1 cellular context compared by ENCODE assay signal in the genomic region with DNA sequence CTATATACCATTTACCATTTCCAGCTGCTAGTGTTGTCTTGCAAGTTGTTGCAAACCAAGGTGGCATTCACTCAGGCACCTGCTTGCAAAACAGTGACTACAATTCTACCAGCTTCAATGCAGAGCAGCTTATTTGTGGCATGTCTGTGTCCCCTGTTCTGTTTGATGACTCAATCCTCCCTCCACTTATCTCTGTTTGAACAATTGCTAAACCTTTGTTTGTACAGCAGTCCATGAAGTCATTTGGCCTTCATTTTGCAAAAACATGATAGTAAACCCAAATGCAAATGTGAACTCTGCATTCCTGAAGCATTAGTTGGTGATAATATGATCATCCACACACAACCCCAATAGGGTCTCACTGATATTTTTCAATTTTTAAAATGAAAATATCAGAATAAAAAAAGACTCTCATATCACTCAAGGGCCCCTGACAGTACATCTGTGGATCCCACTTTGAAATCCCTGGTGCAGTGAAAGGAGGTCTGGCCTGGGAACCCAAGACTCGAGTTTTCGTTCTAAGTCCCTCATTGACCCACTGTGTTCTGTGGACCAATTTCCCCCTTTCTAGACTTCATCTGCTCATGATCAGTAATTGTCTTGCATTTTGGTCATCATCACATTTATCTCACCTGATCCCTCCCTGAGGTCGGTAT.
A peak's percentile ranks its signal among the peaks of the same experiment; 100 is the strongest.
TF ChIP-seq lines count a peak whose summit lies in the region.

No MANE protein-coding gene starts in this region.

TF ChIP-seq in HEK293, 187 proteins besides CTCF, POLR2A, EP300 and RAD21 (continued from another document):
- TF ChIP-seq, protein P1, sequence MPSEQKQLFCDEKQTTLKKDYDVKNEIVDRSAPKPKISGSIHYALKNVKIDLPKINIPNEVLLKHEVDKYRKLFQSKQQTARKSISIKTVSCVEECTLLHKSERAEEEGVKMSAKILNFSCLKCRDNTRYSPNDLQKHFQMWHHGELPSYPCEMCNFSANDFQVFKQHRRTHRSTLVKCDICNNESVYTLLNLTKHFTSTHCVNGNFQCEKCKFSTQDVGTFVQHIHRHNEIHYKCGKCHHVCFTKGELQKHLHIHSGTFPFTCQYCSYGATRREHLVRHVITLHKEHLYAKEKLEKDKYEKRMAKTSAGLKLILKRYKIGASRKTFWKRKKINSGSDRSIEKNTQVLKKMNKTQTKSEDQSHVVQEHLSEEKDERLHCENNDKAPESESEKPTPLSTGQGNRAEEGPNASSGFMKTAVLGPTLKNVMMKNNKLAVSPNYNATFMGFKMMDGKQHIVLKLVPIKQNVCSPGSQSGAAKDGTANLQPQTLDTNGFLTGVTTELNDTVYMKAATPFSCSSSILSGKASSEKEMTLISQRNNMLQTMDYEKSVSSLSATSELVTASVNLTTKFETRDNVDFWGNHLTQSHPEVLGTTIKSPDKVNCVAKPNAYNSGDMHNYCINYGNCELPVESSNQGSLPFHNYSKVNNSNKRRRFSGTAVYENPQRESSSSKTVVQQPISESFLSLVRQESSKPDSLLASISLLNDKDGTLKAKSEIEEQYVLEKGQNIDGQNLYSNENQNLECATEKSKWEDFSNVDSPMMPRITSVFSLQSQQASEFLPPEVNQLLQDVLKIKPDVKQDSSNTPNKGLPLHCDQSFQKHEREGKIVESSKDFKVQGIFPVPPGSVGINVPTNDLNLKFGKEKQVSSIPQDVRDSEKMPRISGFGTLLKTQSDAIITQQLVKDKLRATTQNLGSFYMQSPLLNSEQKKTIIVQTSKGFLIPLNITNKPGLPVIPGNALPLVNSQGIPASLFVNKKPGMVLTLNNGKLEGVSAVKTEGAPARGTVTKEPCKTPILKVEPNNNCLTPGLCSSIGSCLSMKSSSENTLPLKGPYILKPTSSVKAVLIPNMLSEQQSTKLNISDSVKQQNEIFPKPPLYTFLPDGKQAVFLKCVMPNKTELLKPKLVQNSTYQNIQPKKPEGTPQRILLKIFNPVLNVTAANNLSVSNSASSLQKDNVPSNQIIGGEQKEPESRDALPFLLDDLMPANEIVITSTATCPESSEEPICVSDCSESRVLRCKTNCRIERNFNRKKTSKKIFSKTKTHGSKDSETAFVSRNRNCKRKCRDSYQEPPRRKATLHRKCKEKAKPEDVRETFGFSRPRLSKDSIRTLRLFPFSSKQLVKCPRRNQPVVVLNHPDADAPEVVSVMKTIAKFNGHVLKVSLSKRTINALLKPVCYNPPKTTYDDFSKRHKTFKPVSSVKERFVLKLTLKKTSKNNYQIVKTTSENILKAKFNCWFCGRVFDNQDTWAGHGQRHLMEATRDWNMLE (tag by site-specific recombination; conservative IDR thresholded peaks at IDR 0.05; ENCODE audit: low read depth) = peak; percentile 46; the same call in 1 of the 2 replicates
- TF ChIP-seq, protein P2, sequence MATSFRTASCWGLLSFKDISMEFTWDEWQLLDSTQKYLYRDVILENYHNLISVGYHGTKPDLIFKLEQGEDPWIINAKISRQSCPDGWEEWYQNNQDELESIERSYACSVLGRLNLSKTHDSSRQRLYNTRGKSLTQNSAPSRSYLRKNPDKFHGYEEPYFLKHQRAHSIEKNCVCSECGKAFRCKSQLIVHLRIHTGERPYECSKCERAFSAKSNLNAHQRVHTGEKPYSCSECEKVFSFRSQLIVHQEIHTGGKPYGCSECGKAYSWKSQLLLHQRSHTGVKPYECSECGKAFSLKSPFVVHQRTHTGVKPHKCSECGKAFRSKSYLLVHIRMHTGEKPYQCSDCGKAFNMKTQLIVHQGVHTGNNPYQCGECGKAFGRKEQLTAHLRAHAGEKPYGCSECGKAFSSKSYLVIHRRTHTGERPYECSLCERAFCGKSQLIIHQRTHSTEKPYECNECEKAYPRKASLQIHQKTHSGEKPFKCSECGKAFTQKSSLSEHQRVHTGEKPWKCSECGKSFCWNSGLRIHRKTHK (tag by site-specific recombination; IDR thresholded peaks at IDR 0.05) = no peak
- TF ChIP-seq ZSCAN23 (tag by site-specific recombination; IDR thresholded peaks at IDR 0.05) (peak; percentile 83), ZBTB17 (tag by site-specific recombination; IDR thresholded peaks at IDR 0.05) (peak; percentile 23; the same call in 1 of the 2 replicates), ZNF416 (tag by site-specific recombination; IDR thresholded peaks at IDR 0.05) (no peak), ZNF175 (tag by site-specific recombination; IDR thresholded peaks at IDR 0.05) (no peak), ZNF366 (tag by site-specific recombination; conservative IDR thresholded peaks at IDR 0.05) (peak; percentile 81), ZNF335 (tag by site-specific recombination; conservative IDR thresholded peaks at IDR 0.05) (peak; percentile 63), WT1 (tag by site-specific recombination; IDR thresholded peaks at IDR 0.05) (peak; percentile 87), SP7 (tag by site-specific recombination; IDR thresholded peaks at IDR 0.05) (peak; percentile 83), ZNF654 (tag by site-specific recombination; IDR thresholded peaks at IDR 0.05; ENCODE audit: low read depth) (no peak), ZFP41 (tag by site-specific recombination; IDR thresholded peaks at IDR 0.05; ENCODE audit: borderline replicate concordance) (no peak), SP2 (tag by site-specific recombination; IDR thresholded peaks at IDR 0.05) (no peak), ZNF10 (tag by site-specific recombination; IDR thresholded peaks at IDR 0.05) (0 out of 2 replicates have a peak, but pooled peaks have one; percentile 26), FEZF1 (tag by site-specific recombination; IDR thresholded peaks at IDR 0.05) (peak; percentile 35), GLIS2 (tag by site-specific recombination; IDR thresholded peaks at IDR 0.05) (0 out of 2 replicates have a peak, but pooled peaks have one; percentile 12), ZNF184 (tag by site-specific recombination; IDR thresholded peaks at IDR 0.05) (peak; percentile 86; the same call in 1 of the 2 replicates)
- TF ChIP-seq, protein P3, sequence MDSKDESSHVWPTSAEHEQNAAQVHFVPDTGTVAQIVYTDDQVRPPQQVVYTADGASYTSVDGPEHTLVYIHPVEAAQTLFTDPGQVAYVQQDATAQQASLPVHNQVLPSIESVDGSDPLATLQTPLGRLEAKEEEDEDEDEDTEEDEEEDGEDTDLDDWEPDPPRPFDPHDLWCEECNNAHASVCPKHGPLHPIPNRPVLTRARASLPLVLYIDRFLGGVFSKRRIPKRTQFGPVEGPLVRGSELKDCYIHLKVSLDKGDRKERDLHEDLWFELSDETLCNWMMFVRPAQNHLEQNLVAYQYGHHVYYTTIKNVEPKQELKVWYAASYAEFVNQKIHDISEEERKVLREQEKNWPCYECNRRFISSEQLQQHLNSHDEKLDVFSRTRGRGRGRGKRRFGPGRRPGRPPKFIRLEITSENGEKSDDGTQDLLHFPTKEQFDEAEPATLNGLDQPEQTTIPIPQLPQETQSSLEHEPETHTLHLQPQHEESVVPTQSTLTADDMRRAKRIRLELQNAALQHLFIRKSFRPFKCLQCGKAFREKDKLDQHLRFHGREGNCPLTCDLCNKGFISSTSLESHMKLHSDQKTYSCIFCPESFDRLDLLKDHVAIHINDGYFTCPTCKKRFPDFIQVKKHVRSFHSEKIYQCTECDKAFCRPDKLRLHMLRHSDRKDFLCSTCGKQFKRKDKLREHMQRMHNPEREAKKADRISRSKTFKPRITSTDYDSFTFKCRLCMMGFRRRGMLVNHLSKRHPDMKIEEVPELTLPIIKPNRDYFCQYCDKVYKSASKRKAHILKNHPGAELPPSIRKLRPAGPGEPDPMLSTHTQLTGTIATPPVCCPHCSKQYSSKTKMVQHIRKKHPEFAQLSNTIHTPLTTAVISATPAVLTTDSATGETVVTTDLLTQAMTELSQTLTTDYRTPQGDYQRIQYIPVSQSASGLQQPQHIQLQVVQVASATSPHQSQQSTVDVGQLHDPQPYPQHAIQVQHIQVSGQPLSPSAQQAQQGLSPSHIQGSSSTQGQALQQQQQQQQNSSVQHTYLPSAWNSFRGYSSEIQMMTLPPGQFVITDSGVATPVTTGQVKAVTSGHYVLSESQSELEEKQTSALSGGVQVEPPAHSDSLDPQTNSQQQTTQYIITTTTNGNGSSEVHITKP (tag by site-specific recombination; IDR thresholded peaks at IDR 0.05) = peak; percentile 74
- TF ChIP-seq, protein P4, sequence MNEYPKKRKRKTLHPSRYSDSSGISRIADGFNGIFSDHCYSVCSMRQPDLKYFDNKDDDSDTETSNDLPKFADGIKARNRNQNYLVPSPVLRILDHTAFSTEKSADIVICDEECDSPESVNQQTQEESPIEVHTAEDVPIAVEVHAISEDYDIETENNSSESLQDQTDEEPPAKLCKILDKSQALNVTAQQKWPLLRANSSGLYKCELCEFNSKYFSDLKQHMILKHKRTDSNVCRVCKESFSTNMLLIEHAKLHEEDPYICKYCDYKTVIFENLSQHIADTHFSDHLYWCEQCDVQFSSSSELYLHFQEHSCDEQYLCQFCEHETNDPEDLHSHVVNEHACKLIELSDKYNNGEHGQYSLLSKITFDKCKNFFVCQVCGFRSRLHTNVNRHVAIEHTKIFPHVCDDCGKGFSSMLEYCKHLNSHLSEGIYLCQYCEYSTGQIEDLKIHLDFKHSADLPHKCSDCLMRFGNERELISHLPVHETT (tag by site-specific recombination; IDR thresholded peaks at IDR 0.05) = peak; percentile 96
- TF ChIP-seq, protein P5, sequence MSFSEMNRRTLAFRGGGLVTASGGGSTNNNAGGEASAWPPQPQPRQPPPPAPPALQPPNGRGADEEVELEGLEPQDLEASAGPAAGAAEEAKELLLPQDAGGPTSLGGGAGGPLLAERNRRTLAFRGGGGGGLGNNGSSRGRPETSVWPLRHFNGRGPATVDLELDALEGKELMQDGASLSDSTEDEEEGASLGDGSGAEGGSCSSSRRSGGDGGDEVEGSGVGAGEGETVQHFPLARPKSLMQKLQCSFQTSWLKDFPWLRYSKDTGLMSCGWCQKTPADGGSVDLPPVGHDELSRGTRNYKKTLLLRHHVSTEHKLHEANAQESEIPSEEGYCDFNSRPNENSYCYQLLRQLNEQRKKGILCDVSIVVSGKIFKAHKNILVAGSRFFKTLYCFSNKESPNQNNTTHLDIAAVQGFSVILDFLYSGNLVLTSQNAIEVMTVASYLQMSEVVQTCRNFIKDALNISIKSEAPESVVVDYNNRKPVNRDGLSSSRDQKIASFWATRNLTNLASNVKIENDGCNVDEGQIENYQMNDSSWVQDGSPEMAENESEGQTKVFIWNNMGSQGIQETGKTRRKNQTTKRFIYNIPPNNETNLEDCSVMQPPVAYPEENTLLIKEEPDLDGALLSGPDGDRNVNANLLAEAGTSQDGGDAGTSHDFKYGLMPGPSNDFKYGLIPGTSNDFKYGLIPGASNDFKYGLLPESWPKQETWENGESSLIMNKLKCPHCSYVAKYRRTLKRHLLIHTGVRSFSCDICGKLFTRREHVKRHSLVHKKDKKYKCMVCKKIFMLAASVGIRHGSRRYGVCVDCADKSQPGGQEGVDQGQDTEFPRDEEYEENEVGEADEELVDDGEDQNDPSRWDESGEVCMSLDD (tag by site-specific recombination; IDR thresholded peaks at IDR 0.05) = no peak
TF ChIP-seq in HEK293: peak in this region for 43.
